15 cellular contexts compared by ENCODE assay signal in the genomic region with DNA sequence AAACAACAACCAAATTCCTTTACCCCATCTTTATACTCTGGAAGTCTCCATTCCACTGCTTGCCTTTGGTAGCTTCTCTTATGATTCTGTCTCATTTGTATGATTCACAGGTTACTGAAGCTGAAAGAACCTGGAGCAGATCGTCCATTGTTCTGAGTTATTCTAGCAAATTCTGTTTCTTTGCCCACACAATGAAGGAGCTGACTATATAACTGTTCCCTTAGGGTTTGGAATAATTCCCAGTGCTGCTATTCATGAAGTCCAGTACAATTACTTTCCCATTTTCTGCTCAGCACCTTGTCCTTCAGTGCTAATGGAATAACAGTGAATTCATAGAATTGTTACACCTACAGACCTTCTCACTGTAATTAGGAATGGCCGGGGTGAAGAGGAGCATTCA.
"Had no signal": no experiment of that assay in that cellular context is flagged by ENCODE, and none has a peak within 500 bp of the region (broad histone marks: within the 10 kb centered on the region; RNA-seq: fewer than 3 reads in every experiment).

No MANE protein-coding gene starts in this region.

- H3K27me3 Mint-ChIP-seq: activated CD4-positive, alpha-beta memory T cell treated with anti-CD3 and anti-CD28 coated beads, Interleukin-2, amount 10 ng/mL, durations not matched to agents 7 days and 5 days; activated naive CD8-positive, alpha-beta T cell treated with anti-CD3 and anti-CD28 coated beads, Interleukin-2, amount 10 ng/mL, durations not matched to agents 7 days and 5 days; central memory CD8-positive, alpha-beta T cell; effector memory CD8-positive, alpha-beta T cell; stimulated activated naive CD8-positive, alpha-beta T cell treated with anti-CD3 and anti-CD28 coated beads, Interleukin-15, amount 100 ng/mL, for 72 hours had no signal

- H3K27ac Mint-ChIP-seq: activated CD4-positive, alpha-beta memory T cell treated with anti-CD3 and anti-CD28 coated beads, Interleukin-2, amount 10 ng/mL, durations not matched to agents 7 days and 5 days; activated naive CD8-positive, alpha-beta T cell treated with anti-CD3 and anti-CD28 coated beads, Interleukin-2, amount 10 ng/mL, durations not matched to agents 7 days and 5 days; effector memory CD8-positive, alpha-beta T cell; nephron progenitor cell; stimulated activated naive CD8-positive, alpha-beta T cell treated with anti-CD3 and anti-CD28 coated beads, Interleukin-15, amount 100 ng/mL, for 72 hours; T-helper 2 cell treated with Interferon-gamma antibody and Interleukin-4, amounts not matched to agents 5 μg/mL and 100 μg/mL, for 36 hours had no signal

- H3K9me3 Mint-ChIP-seq: activated CD4-positive, alpha-beta memory T cell treated with anti-CD3 and anti-CD28 coated beads, Interleukin-2, amount 10 ng/mL, durations not matched to agents 7 days and 5 days; activated naive CD8-positive, alpha-beta T cell treated with anti-CD3 and anti-CD28 coated beads, Interleukin-2, amount 10 ng/mL, durations not matched to agents 7 days and 5 days; central memory CD8-positive, alpha-beta T cell; effector memory CD8-positive, alpha-beta T cell; nephron progenitor cell; stimulated activated naive CD8-positive, alpha-beta T cell treated with anti-CD3 and anti-CD28 coated beads, Interleukin-15, amount 100 ng/mL, for 72 hours; T-helper 2 cell treated with Interferon-gamma antibody and Interleukin-4, amounts not matched to agents 5 μg/mL and 100 μg/mL, for 36 hours had no signal

- H3K27ac ChIP-seq: ascending aorta had no signal

- H3K9me3 ChIP-seq: ascending aorta had no signal

- H3K4me3 ChIP-seq: ascending aorta had no signal

- H3K4me1 ChIP-seq: ascending aorta had no signal

- H3K4me3 Mint-ChIP-seq: activated CD4-positive, alpha-beta memory T cell treated with anti-CD3 and anti-CD28 coated beads, Interleukin-2, amount 10 ng/mL, durations not matched to agents 7 days and 5 days; activated naive CD8-positive, alpha-beta T cell treated with anti-CD3 and anti-CD28 coated beads, Interleukin-2, amount 10 ng/mL, durations not matched to agents 7 days and 5 days; central memory CD8-positive, alpha-beta T cell; effector memory CD8-positive, alpha-beta T cell; nephron progenitor cell; stimulated activated naive CD8-positive, alpha-beta T cell treated with anti-CD3 and anti-CD28 coated beads, Interleukin-15, amount 100 ng/mL, for 72 hours; T-helper 2 cell treated with Interferon-gamma antibody and Interleukin-4, amounts not matched to agents 5 μg/mL and 100 μg/mL, for 36 hours had no signal

- H3K4me1 Mint-ChIP-seq: activated CD4-positive, alpha-beta memory T cell treated with anti-CD3 and anti-CD28 coated beads, Interleukin-2, amount 10 ng/mL, durations not matched to agents 7 days and 5 days; central memory CD8-positive, alpha-beta T cell had no signal

- DNase-seq: activated CD4-positive, alpha-beta memory T cell treated with anti-CD3 and anti-CD28 coated beads, Interleukin-2, amount 10 ng/mL, durations not matched to agents 7 days and 5 days; activated CD4-positive, CD25-positive, alpha-beta regulatory T cell treated with anti-CD3 and anti-CD28 coated beads, Interleukin-2, amount 50 U/mL, for 72 hours; activated naive CD8-positive, alpha-beta T cell treated with anti-CD3 and anti-CD28 coated beads, Interleukin-2, amount 10 ng/mL, durations not matched to agents 7 days and 5 days; activated T-cell treated with anti-CD3 and anti-CD28 coated beads, Interleukin-2, amount 50 U/mL, for 48 hours; effector memory CD8-positive, alpha-beta T cell; erythroblast; left ventricle myocardium superior; mesendoderm; nephron progenitor cell; stimulated activated CD4-positive, alpha-beta T cell treated with anti-CD3 and anti-CD28 coated beads, Interleukin-4, amount 100 ng/mL, for 4 hours; stimulated activated naive CD8-positive, alpha-beta T cell treated with anti-CD3 and anti-CD28 coated beads, Interleukin-15, amount 100 ng/mL, for 72 hours; SW 1271 had no signal

- ATAC-seq: effector memory CD8-positive, alpha-beta T cell; left ventricle myocardium superior; stimulated activated naive CD8-positive, alpha-beta T cell treated with anti-CD3 and anti-CD28 coated beads, Interleukin-15, amount 100 ng/mL, for 72 hours had no signal

- H3K36me3 ChIP-seq: ascending aorta had no signal

- H3K27me3 ChIP-seq: ascending aorta had no signal
